Comparison of ENCODE assay signal across 33 cellular contexts in genomic region chr5:131139321-131139720, GRCh38. TPM values are rescaled to one million over a fixed set of nuclear protein-coding genes. Genes with fewer than 3 reads are reported as not detected.
DNase-seq lines count a peak whose midpoint lies in the region; ATAC-seq, FAIRE-seq and TF ChIP-seq lines count a peak whose summit lies in the region.
"Had no signal": no experiment of that assay in that cellular context is flagged by ENCODE, and none has a peak within 500 bp of the region (broad histone marks: within the 10 kb centered on the region; RNA-seq: fewer than 3 reads in every experiment).

No MANE protein-coding gene starts in this region.

- H3K9me3 ChIP-seq in HEK293 (ENCODE audit: control insufficient read depth, insufficient read depth, low read depth, low read length) = no peaks in the 10 kb centered on the region
- H3K9me3 ChIP-seq in K562 (replicated peaks; ENCODE audit: control insufficient read depth, insufficient read depth, low read depth, low read length) = peaks cover 4% of the 10 kb centered on the region
- H3K9me3 ChIP-seq in endodermal cell (ENCODE audit: control insufficient read depth, low read length) = peaks cover 8% of the 10 kb centered on the region
- H3K9me3 ChIP-seq: A549, BE2C, BLaER1, Caco-2 had no signal

- in situ Hi-C loops in K562 (cut with MboI) = no loop called here

- H3K27ac Mint-ChIP-seq in endodermal cell = no peak overlapping the region
- H3K27ac Mint-ChIP-seq: B cell; CD4-positive, alpha-beta T cell; CD8-positive, alpha-beta T cell had no signal

- H3K9me1 ChIP-seq in K562 (ENCODE audit: control insufficient read depth, insufficient read depth, low read length) = no peaks in the 10 kb centered on the region

- no peak overlapping the region for H3K4me3 Mint-ChIP-seq in endodermal cell
- H3K4me3 Mint-ChIP-seq: B cell; CD14-positive monocyte; CD4-positive, alpha-beta T cell; CD8-positive, alpha-beta memory T cell; CD8-positive, alpha-beta T cell had no signal

- no peak overlapping the region for H3K4me3 ChIP-seq in HEK293 (ENCODE audit: low read depth, low read length)
- no peak overlapping the region for H3K4me3 ChIP-seq in K562
- no peak overlapping the region for H3K4me3 ChIP-seq in endodermal cell (ENCODE audit: low read length)
- H3K4me3 ChIP-seq: A549; BLaER1; BLaER1 treated with 17β-estradiol and CSF1 and Interleukin-3, amounts not matched to agents 10 nM and 100 nM had no signal

- no peaks in the 10 kb centered on the region for H3K79me2 ChIP-seq in K562 (ENCODE audit: control insufficient read depth, insufficient read depth, low read length)

- intact Hi-C loops in K562 (cut with micrococcal nuclease) = no loop called here

- WGBS in K562 (ENCODE audit: insufficient coverage, low coverage, missing lambda C conversion rate) = 48% methylated on average over 2 of the region's 2 CpGs
- 78 to 100% methylated on average over 1 to 2 of the region's 2 CpGs for WGBS in endodermal cell (ENCODE audit: insufficient coverage in 1 of 2, insufficient read length in 1 of 2), 2 experiments

- no TSS peak for BruUV-seq in K562 (replicated peaks; lab: Mats Ljungman, UMichigan)

- H4K20me1 ChIP-seq in K562 (replicated peaks; ENCODE audit: control insufficient read depth, insufficient read depth, low read length) = no peaks in the 10 kb centered on the region
- H4K20me1 ChIP-seq: BLaER1; BLaER1 treated with 17β-estradiol and CSF1 and Interleukin-3, amounts not matched to agents 10 nM and 100 nM had no signal

- H3K9ac ChIP-seq in K562 (ENCODE audit: insufficient read depth in 1 of 2, low read depth in 2 of 2, low read length in 2 of 2) (no peak overlapping the region), endodermal cell (ENCODE audit: extremely low read depth, low read length, poor library complexity, severe bottlenecking) (no peak overlapping the region)
- H3K9ac ChIP-seq: BLaER1; BLaER1 treated with 17β-estradiol and CSF1 and Interleukin-3, amounts not matched to agents 10 nM and 100 nM had no signal

- peaks cover 2% of the 10 kb centered on the region for H3K27me3 Mint-ChIP-seq in endodermal cell (ENCODE audit: insufficient read depth)
- H3K27me3 Mint-ChIP-seq: B cell; CD4-positive, alpha-beta memory T cell; CD4-positive, alpha-beta T cell had no signal

- no peak for DNase-seq in K562 (ENCODE audit: extremely low read depth in 1 of 4, low spot score in 3 of 4)
- DNase-seq in endodermal cell = no peak
- DNase-seq in GM10266 (ENCODE audit: extremely low spot score) = no peak
- DNase-seq: 8988T; ACHN; AML-193; BE2C; C1 segment of cervical spinal cord; Caco-2; Calu3; CD4-positive, alpha-beta memory T cell; CD4-positive, alpha-beta T cell; CD4-positive, CD25-positive, alpha-beta regulatory T cell; CD8-positive, alpha-beta memory T cell; CD8-positive, alpha-beta T cell; COR-L47; DMS 273 treated with DMSO at 0.1 percent for 48 hours; DMS153; DMS53; DMS79; DMS79 treated with DMSO at 0.1 percent for 48 hours; DND-41; EL had no signal

- H3K36me3 Mint-ChIP-seq in endodermal cell (ENCODE audit: low read depth) = no peaks in the 10 kb centered on the region
- H3K36me3 Mint-ChIP-seq: CD14-positive monocyte; CD8-positive, alpha-beta T cell had no signal

- H3K36me3 ChIP-seq in HEK293 (ENCODE audit: control insufficient read depth in 2 of 2, insufficient read depth in 1 of 2, low read length in 2 of 2) (no peaks in the 10 kb centered on the region), K562 (ENCODE audit: control insufficient read depth, insufficient read depth, low read length) (no peaks in the 10 kb centered on the region), endodermal cell (ENCODE audit: control insufficient read depth, insufficient read depth, low read length) (no peaks in the 10 kb centered on the region)
- H3K36me3 ChIP-seq: BE2C; BLaER1; BLaER1 treated with 17β-estradiol and CSF1 and Interleukin-3, amounts not matched to agents 10 nM and 100 nM had no signal

- no peak for TF ChIP-seq EP300 in K562 (IDR thresholded peaks at IDR 0.05; ENCODE audit: low read length)

- peak; percentile 84 for ATAC-seq in K562
- ATAC-seq: A549; CD8-positive, alpha-beta T cell had no signal

- no peak for TF ChIP-seq CTCF in HEK293 (tag by site-specific recombination; IDR thresholded peaks at IDR 0.05)
- TF ChIP-seq CTCF in K562 (IDR thresholded peaks at IDR 0.05 in 2 of 3, conservative IDR thresholded peaks at IDR 0.05 in 1 of 3; ENCODE audit: insufficient read depth in 2 of 3, low read depth in 1 of 3, low read length in 3 of 3) = no peak
- TF ChIP-seq CTCF in endodermal cell (conservative IDR thresholded peaks at IDR 0.05) = no peak
- no peak for TF ChIP-seq CTCF in GM10266 (IDR thresholded peaks at IDR 0.05; ENCODE audit: control insufficient read depth, insufficient read depth, low read depth, missing control alignments)

- no peak overlapping the region for H2AFZ ChIP-seq in K562 (ENCODE audit: low read depth, low read length)

- no peaks in the 10 kb centered on the region for H3K4me1 ChIP-seq in HEK293 (ENCODE audit: control insufficient read depth, insufficient read depth, low read length)
- H3K4me1 ChIP-seq in K562 (replicated peaks in 1 of 2; ENCODE audit: control insufficient read depth in 2 of 2, insufficient read depth in 2 of 2, low read length in 2 of 2) = no peaks in the 10 kb centered on the region; a peak in 1 of 5 replicates
- H3K4me1 ChIP-seq in endodermal cell (ENCODE audit: control insufficient read depth, insufficient read depth, low read length) = no peaks in the 10 kb centered on the region
- H3K4me1 ChIP-seq: A549; BE2C; BLaER1; BLaER1 treated with 17β-estradiol and CSF1 and Interleukin-3, amounts not matched to agents 10 nM and 100 nM had no signal

- TF ChIP-seq RAD21 in K562 (CRISPR knock-in tag; conservative IDR thresholded peaks at IDR 0.05 in 1 of 2, IDR thresholded peaks at IDR 0.05 in 1 of 2) = no peak

- H3K4me1 Mint-ChIP-seq in endodermal cell = no peaks in the 10 kb centered on the region
- H3K4me1 Mint-ChIP-seq: B cell had no signal

- peaks cover 24% of the 10 kb centered on the region for H3K9me3 Mint-ChIP-seq in endodermal cell

- FAIRE-seq in K562 (lab: Jason Lieb, UNC) = no peak
- FAIRE-seq: A204.1, A549, D721Med had no signal

- H3K27me3 ChIP-seq in K562 (ENCODE audit: control insufficient read depth in 2 of 2, insufficient read depth in 2 of 2, low read length in 2 of 2) (no peaks in the 10 kb centered on the region), endodermal cell (ENCODE audit: control insufficient read depth, insufficient read depth, low read length, poor library complexity, severe bottlenecking) (no peaks in the 10 kb centered on the region)
- H3K27me3 ChIP-seq: BE2C; BLaER1; BLaER1 treated with 17β-estradiol and CSF1 and Interleukin-3, amounts not matched to agents 10 nM and 100 nM had no signal

- no peak overlapping the region for H3K27ac ChIP-seq in HEK293 (ENCODE audit: extremely low read depth, low read depth, low read length)
- no peak overlapping the region for H3K27ac ChIP-seq in K562 (ENCODE audit: extremely low read depth, low read depth, low read length)
- H3K27ac ChIP-seq in endodermal cell (ENCODE audit: low read depth, low read length) = no peak overlapping the region
- H3K27ac ChIP-seq: 22Rv1; A549; BLaER1; BLaER1 treated with 17β-estradiol and CSF1 and Interleukin-3, amounts not matched to agents 10 nM and 100 nM; C4-2B had no signal

- POLR2A ChIA-PET in HEK293 (lab: Yijun Ruan, JAX) (no interaction called here), K562 (lab: Yijun Ruan, JAX) (no interaction called here)

- CTCF ChIA-PET in HEK293 (lab: Yijun Ruan, JAX) (interaction anchor here (0.5 to 1.3 kb wide), 2 partner anchors 14 to 190 kb away, joined by 4 read pairs; no protein-coding TSS in a partner anchor), K562 (lab: Yijun Ruan, JAX; ENCODE audit: low intra/inter-chr PET ratio) (no interaction called here)

- TF ChIP-seq POLR2A in K562 (conservative IDR thresholded peaks at IDR 0.05) = no peak

- no peak overlapping the region for H3K4me2 ChIP-seq in K562 (ENCODE audit: insufficient read depth, low read length)
- H3K4me2 ChIP-seq: BLaER1; BLaER1 treated with 17β-estradiol and CSF1 and Interleukin-3, amounts not matched to agents 10 nM and 100 nM had no signal

RNA-seq across cellular contexts. Expression of gene HINT1, which starts 25.7 kb away (rescaled TPM):
- 107 and 146 TPM in 2 replicates for total RNA-seq in K562 (2011; cell fraction: chromatin; rRNA removed; ENCODE audit: low replicate concordance)
- 142 and 143 TPM in 2 replicates for total RNA-seq in K562 (2011; cell fraction: nucleolus; rRNA removed)
- 174 and 224 TPM in 2 replicates for total RNA-seq in K562 (2011; cell fraction: nucleoplasm; rRNA removed)
- total RNA-seq in K562 (2014; rRNA removed) (377 and 382 TPM in 2 replicates), K562 (2014; rRNA removed; fragmentation: Illumina TruSeq; extraction: Trizol) (401 and 433 TPM in 2 replicates), K562 (2015; rRNA removed; fragmentation: Illumina TruSeq; extraction: Trizol) (460 and 500 TPM in 2 replicates), K562 (2021) (296 and 326 TPM in 2 replicates), endodermal cell (100 to 1,000 TPM; 174 to 239 TPM)
- polyA plus RNA-seq in K562 (2011; rRNA removed) (922 and 1,017 TPM in 2 replicates), K562 (2014; fragmentation: Illumina TruSeq; extraction: Trizol) (284 and 302 TPM in 2 replicates), K562 (2014; fragmentation: Nextera tagmentation; extraction: Ambion mirVana) (1,000 to 10,000 TPM; 1,005 to 1,027 TPM), K562 (2014; rRNA removed) (596 and 707 TPM in 2 replicates)
- polyA plus RNA-seq in K562 (2011; cell fraction: cytosol; rRNA removed) = 360 and 636 TPM in 2 replicates
- polyA plus RNA-seq in K562 (2011; cell fraction: nucleus; rRNA removed) = 333 and 486 TPM in 2 replicates
- 503 and 613 TPM in 2 replicates for polyA plus RNA-seq in K562 (2012)
- 291 and 318 TPM in 2 replicates for polyA minus RNA-seq in K562 (2011; rRNA and poly(A)+ RNA removed)
- polyA minus RNA-seq in K562 (2011; cell fraction: cytosol; rRNA and poly(A)+ RNA removed) = 107 and 120 TPM in 2 replicates
- polyA minus RNA-seq in K562 (2011; cell fraction: nucleus; rRNA and poly(A)+ RNA removed) = 79.7 and 139 TPM in 2 replicates
- 347 TPM for polyA plus RNA-seq in endodermal cell (2013, experiment 1 of 2)
- 347 TPM for polyA plus RNA-seq in endodermal cell (2013, experiment 2 of 2)

RNA-seq across cellular contexts. Expression of gene LYRM7, which starts 31.4 kb away (rescaled TPM):
- 3.4 and 15.9 TPM in 2 replicates for total RNA-seq in K562 (2011; cell fraction: chromatin; rRNA removed; ENCODE audit: low replicate concordance)
- 2.3 and 5.9 TPM in 2 replicates for total RNA-seq in K562 (2011; cell fraction: nucleolus; rRNA removed)
- 7.1 and 17.6 TPM in 2 replicates for total RNA-seq in K562 (2011; cell fraction: nucleoplasm; rRNA removed)
- 16.2 and 22.9 TPM in 2 replicates for total RNA-seq in K562 (2014; rRNA removed)
- 39.4 and 43.5 TPM in 2 replicates for total RNA-seq in K562 (2014; rRNA removed; fragmentation: Illumina TruSeq; extraction: Trizol)
- 28.1 and 33.3 TPM in 2 replicates for total RNA-seq in K562 (2015; rRNA removed; fragmentation: Illumina TruSeq; extraction: Trizol)
- 27.1 and 32.7 TPM in 2 replicates for total RNA-seq in K562 (2021)
- polyA plus RNA-seq in K562 (2011; rRNA removed) = 18.4 and 24.1 TPM in 2 replicates
- 3.9 and 8.6 TPM in 2 replicates for polyA plus RNA-seq in K562 (2011; cell fraction: cytosol; rRNA removed)
- 3.9 and 4.9 TPM in 2 replicates for polyA plus RNA-seq in K562 (2011; cell fraction: nucleus; rRNA removed)
- polyA plus RNA-seq in K562 (2012) = 16.2 and 18.8 TPM in 2 replicates
- polyA plus RNA-seq in K562 (2014; fragmentation: Illumina TruSeq; extraction: Trizol) = 33.4 and 37.2 TPM in 2 replicates
- 10 to 100 TPM; 53.6 to 70.1 TPM for polyA plus RNA-seq in K562 (2014; fragmentation: Nextera tagmentation; extraction: Ambion mirVana)
- 24.4 and 28.3 TPM in 2 replicates for polyA plus RNA-seq in K562 (2014; rRNA removed)
- 11.9 and 12.4 TPM in 2 replicates for polyA minus RNA-seq in K562 (2011; rRNA and poly(A)+ RNA removed)
- polyA minus RNA-seq in K562 (2011; cell fraction: cytosol; rRNA and poly(A)+ RNA removed) = 14.7 and 19.9 TPM in 2 replicates
- polyA minus RNA-seq in K562 (2011; cell fraction: nucleus; rRNA and poly(A)+ RNA removed) = 2.0 and 4.0 TPM in 2 replicates
- 1 to 10 TPM; 8.8 to 9.0 TPM for total RNA-seq in endodermal cell
- 9.4 TPM for polyA plus RNA-seq in endodermal cell (2013, experiment 1 of 2)
- 10.6 TPM for polyA plus RNA-seq in endodermal cell (2013, experiment 2 of 2)
